ENCODE assay signal across 7 cellular contexts in the genomic region with DNA sequence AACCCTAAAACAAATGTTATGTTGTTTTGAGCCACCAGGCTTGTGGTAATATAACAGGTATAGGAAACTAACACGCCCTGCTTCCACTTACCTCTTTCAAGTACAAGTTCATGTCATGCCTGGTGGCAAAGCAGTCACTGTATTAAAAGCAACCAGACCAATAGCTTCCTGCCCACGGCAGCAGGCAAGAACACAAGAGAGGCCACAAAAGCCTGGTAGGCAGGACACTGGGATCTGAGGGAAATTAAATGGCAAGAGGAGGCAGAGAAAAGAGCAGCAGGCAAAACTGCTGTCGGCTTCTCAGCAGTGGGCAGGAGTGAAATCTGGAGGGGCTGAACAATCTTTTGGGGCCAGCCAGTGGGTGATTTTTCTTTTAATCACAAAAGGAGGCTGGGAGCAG. TPM values are rescaled to one million over a fixed set of nuclear protein-coding genes. Genes with fewer than 3 reads are reported as not detected.
DNase-seq lines count a peak whose midpoint lies in the region; ATAC-seq and TF ChIP-seq lines count a peak whose summit lies in the region.

No MANE protein-coding gene starts in this region.

- WGBS in H9 (ENCODE audit: extremely low coverage, insufficient read length, low lambda C conversion rate): no CpG with 5 or more reads among the region's 3 CpGs

- H4K20me1 ChIP-seq in H9 (ENCODE audit: control insufficient read depth, insufficient read depth, insufficient read length): no peaks in the 10 kb centered on the region

- H3K9ac ChIP-seq in H9 (ENCODE audit: extremely low read depth, insufficient read length, low read length) (no peak overlapping the region), duodenal mucosa (ENCODE audit: low read depth in 1 of 2, low read length in 2 of 2) (peak overlapping the region; percentile 54 to 55)

- H3K79me1 ChIP-seq in H9 (ENCODE audit: insufficient read depth, low read depth, low read length, poor library complexity, severe bottlenecking): peaks cover 3% of the 10 kb centered on the region

- H2BK120ac ChIP-seq in H9 (ENCODE audit: low read depth, low read length, poor library complexity, severe bottlenecking): no peak overlapping the region

- no peak overlapping the region for H3K4me2 ChIP-seq in H9 (ENCODE audit: insufficient read depth, insufficient read length, low read length)

- no peak overlapping the region for H4K5ac ChIP-seq in H9 (ENCODE audit: insufficient read length, low read depth, low read length)

- peak overlapping the region in 1 of 2 donors; percentile 50 for H3K4me3 ChIP-seq in duodenal mucosa (ENCODE audit: low read depth in 1 of 2, low read length in 2 of 2)

- H3K4me3 Mint-ChIP-seq in H9: peak overlapping the region; percentile 8 to 12; a peak in 3 of 5 replicates
- peak overlapping the region; percentile 90 for H3K4me3 Mint-ChIP-seq in stimulated activated effector memory CD8-positive, alpha-beta T cell treated with anti-CD3 and anti-CD28 coated beads, Interleukin-12 subunit alpha, Interleukin-12 subunit beta, amount 100 ng/mL, for 72 hours

- ATAC-seq in stimulated activated effector memory CD8-positive, alpha-beta T cell treated with anti-CD3 and anti-CD28 coated beads, Interleukin-12 subunit alpha, Interleukin-12 subunit beta, amount 100 ng/mL, for 72 hours: peak; percentile 47
- ATAC-seq in left colon: no peak
- no peak for ATAC-seq in HG02623 (IDR thresholded peaks at IDR 0.05; ENCODE audit: unreplicated experiment)
- no peak for ATAC-seq in GM21390 (IDR thresholded peaks at IDR 0.05; ENCODE audit: unreplicated experiment)

- H3K56ac ChIP-seq in H9 (ENCODE audit: insufficient read length, low read depth, low read length): no peak overlapping the region

- no peaks in the 10 kb centered on the region; a peak in 1 of 7 replicates for H3K36me3 Mint-ChIP-seq in H9 (ENCODE audit: insufficient read depth in 1 of 3, low read depth in 3 of 3)
- peaks cover 73% of the 10 kb centered on the region for H3K36me3 Mint-ChIP-seq in stimulated activated effector memory CD8-positive, alpha-beta T cell treated with anti-CD3 and anti-CD28 coated beads, Interleukin-12 subunit alpha, Interleukin-12 subunit beta, amount 100 ng/mL, for 72 hours

- no peak overlapping the region for H2BK15ac ChIP-seq in H9 (ENCODE audit: low read depth, low read length)

- TF ChIP-seq CTCF in H9 (conservative IDR thresholded peaks at IDR 0.05) (no peak), VCaP (conservative IDR thresholded peaks at IDR 0.05) (no peak)

- H3K9me3 ChIP-seq in H9 (ENCODE audit: control insufficient read depth, low read depth, low read length) (no peaks in the 10 kb centered on the region), duodenal mucosa (ENCODE audit: control insufficient read depth in 1 of 2, low read length in 2 of 2) (no peaks in the 10 kb centered on the region)

- no peaks in the 10 kb centered on the region for H3K36me3 ChIP-seq in duodenal mucosa (ENCODE audit: control insufficient read depth in 1 of 2, insufficient read depth in 2 of 2, low read length in 2 of 2)

- intact Hi-C loops in left colon (cut with DNase I, micrococcal nuclease): no loop called here

- no peak overlapping the region for H4K91ac ChIP-seq in H9 (ENCODE audit: insufficient read length, low read depth, low read length)

- H3K4me1 Mint-ChIP-seq in H9: peaks cover 16 to 17% of the 10 kb centered on the region in 2 experiments
- H3K4me1 Mint-ChIP-seq in stimulated activated effector memory CD8-positive, alpha-beta T cell treated with anti-CD3 and anti-CD28 coated beads, Interleukin-12 subunit alpha, Interleukin-12 subunit beta, amount 100 ng/mL, for 72 hours: peaks cover 46% of the 10 kb centered on the region

- H3K18ac ChIP-seq in H9 (ENCODE audit: insufficient read length, low read depth, low read length): no peak overlapping the region

- no peaks in the 10 kb centered on the region for H3K27me3 ChIP-seq in H9 (ENCODE audit: insufficient read depth, low read length)
- no peaks in the 10 kb centered on the region for H3K27me3 ChIP-seq in duodenal mucosa (ENCODE audit: control insufficient read depth in 1 of 2, insufficient read depth in 2 of 2, low read length in 2 of 2)

- H3K4me1 ChIP-seq in H9 (ENCODE audit: insufficient read depth, low read length): no peaks in the 10 kb centered on the region
- peaks cover 16 to 17% of the 10 kb centered on the region in 2 donors for H3K4me1 ChIP-seq in duodenal mucosa (ENCODE audit: control insufficient read depth in 1 of 2, insufficient read depth in 2 of 2, low read length in 2 of 2)

- peak overlapping the region in 1 of 3 experiments; percentile 46; a peak in 3 of 7 replicates for H3K27ac Mint-ChIP-seq in H9
- H3K27ac Mint-ChIP-seq in stimulated activated effector memory CD8-positive, alpha-beta T cell treated with anti-CD3 and anti-CD28 coated beads, Interleukin-12 subunit alpha, Interleukin-12 subunit beta, amount 100 ng/mL, for 72 hours: peak overlapping the region; percentile 97

- DNase-seq in H9: no peak
- DNase-seq in stimulated activated effector memory CD8-positive, alpha-beta T cell treated with anti-CD3 and anti-CD28 coated beads, Interleukin-12 subunit alpha, Interleukin-12 subunit beta, amount 100 ng/mL, for 72 hours (ENCODE audit: low spot score in 2 of 2): peak in 1 of 2 donors; percentile 76
- no peak for DNase-seq in left colon

- H3K23ac ChIP-seq in H9 (ENCODE audit: insufficient read length, low read depth, low read length): no peak overlapping the region

- no peak overlapping the region for H3T11ph ChIP-seq in H9 (ENCODE audit: low read length)

- H2BK5ac ChIP-seq in H9 (ENCODE audit: insufficient read length, low read length): no peak overlapping the region

- H3K14ac ChIP-seq in H9 (ENCODE audit: insufficient read depth, low read length): no peak overlapping the region

- no peak overlapping the region for H4K8ac ChIP-seq in H9 (replicated peaks; ENCODE audit: insufficient read length, low read depth, low read length)

- no peaks in the 10 kb centered on the region for H3K23me2 ChIP-seq in H9 (ENCODE audit: insufficient read length, low read depth, low read length, poor library complexity, severe bottlenecking)

- H3K4ac ChIP-seq in H9 (ENCODE audit: low read depth, low read length): no peak overlapping the region

- H3K79me2 ChIP-seq in H9 (ENCODE audit: insufficient read depth, low read length): no peaks in the 10 kb centered on the region

- H2AK5ac ChIP-seq in H9 (ENCODE audit: insufficient read length, low read length): no peak overlapping the region

- H2AFZ ChIP-seq in H9 (ENCODE audit: low read length): no peak overlapping the region

- H3K27ac ChIP-seq in H9 (ENCODE audit: insufficient read length, low read depth, low read length) (no peak overlapping the region), VCaP (peak overlapping the region; percentile 95), duodenal mucosa (ENCODE audit: low read depth, low read length) (peak overlapping the region; percentile 70)

- no peaks in the 10 kb centered on the region; the same call in 1 of the 2 replicates for H3K27me3 Mint-ChIP-seq in H9 (ENCODE audit: low read depth)

- no peaks in the 10 kb centered on the region for H3K9me3 Mint-ChIP-seq in H9
- H3K9me3 Mint-ChIP-seq in stimulated activated effector memory CD8-positive, alpha-beta T cell treated with anti-CD3 and anti-CD28 coated beads, Interleukin-12 subunit alpha, Interleukin-12 subunit beta, amount 100 ng/mL, for 72 hours: no peaks in the 10 kb centered on the region

- H2BK20ac ChIP-seq in H9 (ENCODE audit: low read depth, low read length, poor library complexity, severe bottlenecking): no peak overlapping the region

- H2BK12ac ChIP-seq in H9 (ENCODE audit: insufficient read length, low read depth, low read length): no peak overlapping the region

RNA-seq across cellular contexts. Expression of a gene that starts 2.2 kb away (rescaled TPM):
- total RNA-seq in H9 (2021) (9.7 and 11.2 TPM in 2 replicates), left colon (10 to 100 TPM; 70.6 to 79.0 TPM)
